1 cellular context compared by ENCODE assay signal in genomic region chr22:17578129-17578754, GRCh38.
TF ChIP-seq lines count a peak whose summit lies in the region.

No MANE protein-coding gene starts in this region.

TF ChIP-seq in WTC11, 78 proteins besides CTCF, POLR2A, EP300 and RAD21 (continued from another document):
- no peak for TF ChIP-seq E2F1 (CRISPR knock-in tag; IDR thresholded peaks at IDR 0.05)
- TF ChIP-seq ZBTB43 (CRISPR knock-in tag; IDR thresholded peaks at IDR 0.05): no peak
- no peak for TF ChIP-seq NR1H2 (CRISPR knock-in tag; IDR thresholded peaks at IDR 0.05)
- TF ChIP-seq GTF2I (CRISPR knock-in tag; conservative IDR thresholded peaks at IDR 0.05): no peak
